ENCODE assay signal across 10 cellular contexts in genomic region chr19:14135355-14135754, GRCh38. TPM values are rescaled to one million over a fixed set of nuclear protein-coding genes. Genes with fewer than 3 reads are reported as not detected.
DNase-seq lines count a peak whose midpoint lies in the region; ATAC-seq, FAIRE-seq and TF ChIP-seq lines count a peak whose summit lies in the region.
"Had no signal": no experiment of that assay in that cellular context is flagged by ENCODE, and none has a peak within 500 bp of the region (broad histone marks: within the 10 kb centered on the region; RNA-seq: fewer than 3 reads in every experiment).

No MANE protein-coding gene starts in this region.

- DNase-seq in A673 (ENCODE audit: low spot score): no peak
- DNase-seq in H7: peak; percentile 38
- no peak for DNase-seq in activated CD8-positive, alpha-beta T cell treated with anti-CD3 and anti-CD28 coated beads for 36 hours
- DNase-seq in NCI-H1048 (lab: John Stamatoyannopoulos, UW): no peak
- no peak for DNase-seq in dermis blood vessel endothelial cell
- no peak for DNase-seq in caudate nucleus (lab: John Stamatoyannopoulos, UW)
- DNase-seq in D721Med (ENCODE audit: insufficient read length, low spot score): no peak

- H3K27ac Mint-ChIP-seq in activated CD8-positive, alpha-beta T cell treated with anti-CD3 and anti-CD28 coated beads for 36 hours: peak overlapping the region; percentile 58

- H3K4me3 ChIP-seq in A673 (ENCODE audit: low read depth, low read length, poor library complexity, severe bottlenecking) (peak overlapping the region; percentile 89), H7 (ENCODE audit: insufficient read depth, low read depth, low read length) (peak overlapping the region; percentile 91), iPS-18c (ENCODE audit: insufficient read depth, low read depth, low read length) (peak overlapping the region; percentile 93)

- no peaks in the 10 kb centered on the region for H3K27me3 ChIP-seq in A673 (replicated peaks; ENCODE audit: insufficient read depth, low read depth, low read length, poor library complexity)
- no peaks in the 10 kb centered on the region for H3K27me3 ChIP-seq in H7 (ENCODE audit: control insufficient read depth, insufficient read depth, low read length)

- H3K27ac ChIP-seq in A673 (ENCODE audit: low read depth, low read length, poor library complexity, severe bottlenecking) (peak overlapping the region; percentile 84), caudate nucleus (ENCODE audit: low read depth, low read length) (no peak overlapping the region)

- CTCF ChIA-PET in A673 (lab: Charles Lee): no interaction called here
- CTCF ChIA-PET in activated CD8-positive, alpha-beta T cell treated with anti-CD3 and anti-CD28 coated beads for 36 hours (lab: Charles Lee): interaction anchor here (0.7 to 3.2 kb wide), 6 partner anchors 20 to 254 kb away, joined by 3 to 44 read pairs (median 3); partner anchors contain the start of genes C19orf67 and PRKACA

- H3K9me3 ChIP-seq in A673 (ENCODE audit: low read depth, low read length, poor library complexity, severe bottlenecking) (no peaks in the 10 kb centered on the region), iPS-18c (ENCODE audit: control insufficient read depth, insufficient read depth, low read length) (no peaks in the 10 kb centered on the region)

- no peak for ATAC-seq in activated CD8-positive, alpha-beta T cell treated with anti-CD3 and anti-CD28 coated beads for 36 hours
- ATAC-seq: Right ventricle myocardium inferior had no signal

- intact Hi-C loops in A673 (cut with micrococcal nuclease; ENCODE audit: unreplicated experiment): loop anchor here (5.0 kb wide), 3 partner anchors 212 to 347 kb away; no protein-coding TSS in a partner anchor
- intact Hi-C loops in activated CD8-positive, alpha-beta T cell treated with anti-CD3 and anti-CD28 coated beads for 36 hours (cut with micrococcal nuclease): no loop called here

- TF ChIP-seq CTCF in A673 (conservative IDR thresholded peaks at IDR 0.05; ENCODE audit: low read depth, low read length): no peak
- no peak for TF ChIP-seq CTCF in activated CD8-positive, alpha-beta T cell treated with anti-CD3 and anti-CD28 coated beads for 36 hours (IDR thresholded peaks at IDR 0.05)
- no peak for TF ChIP-seq CTCF in D721Med (IDR thresholded peaks at IDR 0.05; ENCODE audit: insufficient read depth, missing control alignments)

- H3K36me3 ChIP-seq in A673 (ENCODE audit: insufficient read depth, low read length, poor library complexity, severe bottlenecking): peaks cover 4% of the 10 kb centered on the region
- H3K36me3 ChIP-seq in H7 (replicated peaks; ENCODE audit: control insufficient read depth, insufficient read depth, low read length): no peaks in the 10 kb centered on the region

- H3K27me3 Mint-ChIP-seq in activated CD8-positive, alpha-beta T cell treated with anti-CD3 and anti-CD28 coated beads for 36 hours: no peaks in the 10 kb centered on the region

- FAIRE-seq in D721Med (lab: Jason Lieb, UNC): no peak
- FAIRE-seq: islet of Langerhans had no signal

- POLR2A ChIA-PET in A673 (lab: Charles Lee; ENCODE audit: low non-redundant PET): interaction anchor here (0.6 kb wide), 1 partner anchor 253 kb away, joined by 7 read pairs; no protein-coding TSS in a partner anchor
- POLR2A ChIA-PET in activated CD8-positive, alpha-beta T cell treated with anti-CD3 and anti-CD28 coated beads for 36 hours (lab: Charles Lee): interaction anchor here (0.8 to 2.0 kb wide), 5 partner anchors 10 to 63 kb away, joined by 3 to 8 read pairs (median 4); no protein-coding TSS in a partner anchor

- H3K9me3 Mint-ChIP-seq in activated CD8-positive, alpha-beta T cell treated with anti-CD3 and anti-CD28 coated beads for 36 hours: no peaks in the 10 kb centered on the region

- BruUV-seq in A673 (replicated peaks; lab: Mats Ljungman, UMichigan): no TSS peak

- peaks cover 21% of the 10 kb centered on the region for H3K4me1 ChIP-seq in A673 (ENCODE audit: insufficient read depth, low read length, poor library complexity, severe bottlenecking)

- H3K4me3 Mint-ChIP-seq in activated CD8-positive, alpha-beta T cell treated with anti-CD3 and anti-CD28 coated beads for 36 hours: peak overlapping the region; percentile 95

- H3K4me1 Mint-ChIP-seq in activated CD8-positive, alpha-beta T cell treated with anti-CD3 and anti-CD28 coated beads for 36 hours (ENCODE audit: low read depth): peaks cover 29% of the 10 kb centered on the region

- peaks cover 18% of the 10 kb centered on the region for H3K36me3 Mint-ChIP-seq in activated CD8-positive, alpha-beta T cell treated with anti-CD3 and anti-CD28 coated beads for 36 hours (ENCODE audit: low read depth)

RNA-seq across cellular contexts. Expression of gene ASF1B, which starts 1.0 kb away (rescaled TPM):
- total RNA-seq in A673 (2021) (50.0 and 54.6 TPM in 2 replicates), dermis blood vessel endothelial cell (11.4 and 26.8 TPM in 2 replicates)
- total RNA-seq in H7 (2014; rRNA removed; shearing (Covaris generic)): 70.8 and 76.2 TPM in 2 replicates
- total RNA-seq in activated CD8-positive, alpha-beta T cell treated with anti-CD3 and anti-CD28 coated beads for 36 hours: 10 to 100 TPM; 53.5 to 55.3 TPM

RNA-seq across cellular contexts. Expression of gene PRKACA, which starts 17.8 kb away (rescaled TPM):
- total RNA-seq in A673 (2021) (56.7 and 77.9 TPM in 2 replicates), dermis blood vessel endothelial cell (42.7 and 92.6 TPM in 2 replicates)
- total RNA-seq in H7 (2014; rRNA removed; shearing (Covaris generic)): 31.0 and 31.7 TPM in 2 replicates
- 10 to 100 TPM; 61.0 to 61.5 TPM for total RNA-seq in activated CD8-positive, alpha-beta T cell treated with anti-CD3 and anti-CD28 coated beads for 36 hours

RNA-seq across cellular contexts. Expression of gene SAMD1, which starts 44.8 kb away (rescaled TPM):
- total RNA-seq in A673 (2021) (52.9 and 56.0 TPM in 2 replicates), dermis blood vessel endothelial cell (22.3 and 25.2 TPM in 2 replicates)
- 107 and 128 TPM in 2 replicates for total RNA-seq in H7 (2014; rRNA removed; shearing (Covaris generic))
- 10 to 100 TPM; 62.1 to 66.9 TPM for total RNA-seq in activated CD8-positive, alpha-beta T cell treated with anti-CD3 and anti-CD28 coated beads for 36 hours

RNA-seq across cellular contexts. Expression of gene C19orf67, which starts 49.8 kb away (rescaled TPM):
- total RNA-seq in A673 (2021) (not detected in 2 replicates), dermis blood vessel endothelial cell (not detected in 2 replicates)
- total RNA-seq in H7 (2014; rRNA removed; shearing (Covaris generic)): 0.94 and 1.3 TPM in 2 replicates
- total RNA-seq in activated CD8-positive, alpha-beta T cell treated with anti-CD3 and anti-CD28 coated beads for 36 hours: not detected
- total RNA-seq: Right ventricle myocardium inferior had no signal
